In the genomic region with DNA sequence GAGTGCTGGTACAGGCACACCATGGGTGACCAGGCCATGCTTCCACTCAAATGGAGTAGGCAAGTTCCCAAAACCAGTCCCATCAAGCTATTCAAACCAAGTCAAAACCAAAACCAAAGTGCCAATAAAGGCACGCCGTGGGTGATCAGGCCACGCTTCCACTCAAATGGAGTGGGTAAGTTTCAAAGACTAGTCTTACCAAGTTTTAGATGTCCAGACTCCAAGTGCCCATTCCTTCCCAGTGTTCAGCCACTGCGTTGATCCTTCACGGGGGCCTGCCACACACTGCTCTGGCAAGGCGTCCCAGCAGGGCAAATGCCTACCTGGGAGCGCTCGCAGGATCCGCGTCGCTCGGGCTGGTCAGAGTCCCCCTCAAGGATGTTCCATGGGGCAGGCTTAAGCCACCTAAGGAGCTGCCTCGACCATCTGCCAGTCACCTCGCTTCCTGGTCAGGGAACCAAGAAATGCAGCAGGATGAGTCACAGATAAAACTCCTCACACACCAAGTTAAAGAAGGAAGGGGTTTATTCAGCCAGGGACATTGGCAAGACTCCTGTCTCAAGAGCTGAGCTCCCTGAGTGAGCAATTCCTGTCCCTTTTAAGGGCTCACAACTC, we compare ENCODE assay signal across 7 cellular contexts. TPM values are rescaled to one million over a fixed set of nuclear protein-coding genes. Genes with fewer than 3 reads are reported as not detected.
A peak's percentile ranks its signal among the peaks of the same experiment; 100 is the strongest.
DNase-seq lines count a peak whose midpoint lies in the region; FAIRE-seq and TF ChIP-seq lines count a peak whose summit lies in the region.
"Not testable (repeated sequence)": the region's sequence is repeated elsewhere in the genome, so short reads cannot be mapped to it uniquely, and the experiment has no call there.

No MANE protein-coding gene starts in this region.

- H2AFZ ChIP-seq in astrocyte (ENCODE audit: low read depth, low read length), result not testable (repeated sequence)

- peaks cover 13% of the 10 kb centered on the region for H3K9me3 Mint-ChIP-seq in astrocyte (ENCODE audit: unreplicated experiment)

- H3K27ac ChIP-seq in astrocyte (ENCODE audit: low read depth, low read length), result not testable (repeated sequence)

- not testable (repeated sequence) for H4K20me1 ChIP-seq in astrocyte (ENCODE audit: insufficient read depth, low read length)

- not testable (repeated sequence) for H3K27me3 Mint-ChIP-seq in astrocyte (ENCODE audit: low read depth, unreplicated experiment)

- not testable (repeated sequence) for H3K4me3 ChIP-seq in NB4 (ENCODE audit: low read depth, low read length); astrocyte (ENCODE audit: insufficient read depth, low read depth, low read length); epithelial cell of esophagus (ENCODE audit: low read length); foreskin fibroblast (ENCODE audit: low read depth in 1 of 2, low read length in 2 of 2)

- not testable (repeated sequence) for H3K4me2 ChIP-seq in astrocyte (ENCODE audit: low read length)

- H3K4me1 Mint-ChIP-seq in astrocyte (ENCODE audit: low read depth, unreplicated experiment), result not testable (repeated sequence)

- H3K36me3 Mint-ChIP-seq in astrocyte (ENCODE audit: low read depth, unreplicated experiment), result peaks cover 21% of the 10 kb centered on the region

- H3K27ac Mint-ChIP-seq in astrocyte (ENCODE audit: unreplicated experiment), result not testable (repeated sequence)

- H3K9ac ChIP-seq in astrocyte (ENCODE audit: low read length), result not testable (repeated sequence)

- DNase-seq in Daoy (ENCODE audit: low read depth) (peak; percentile 23), HT1080 (ENCODE audit: low read depth) (peak; percentile 58), NB4 (ENCODE audit: low read depth) (peak; percentile 22), astrocyte (ENCODE audit: low read depth) (peak; percentile 35), epithelial cell of esophagus (ENCODE audit: low read depth) (peak; percentile 12), foreskin fibroblast (peak; percentile 10 to 29), non-pigmented ciliary epithelial cell (ENCODE audit: low read depth) (peak; percentile 14)

- TF ChIP-seq POLR2A in NB4 (IDR thresholded peaks at IDR 0.05; ENCODE audit: extremely low read depth, insufficient read length), result not testable (repeated sequence)

- FAIRE-seq in astrocyte (lab: Jason Lieb, UNC), result not testable (repeated sequence)

- not testable (repeated sequence) for H3K36me3 ChIP-seq in astrocyte (ENCODE audit: insufficient read depth, low read length)

- not testable (repeated sequence) for H3K4me3 Mint-ChIP-seq in astrocyte (ENCODE audit: unreplicated experiment)

- not testable (repeated sequence) for H3K27me3 ChIP-seq in astrocyte (ENCODE audit: insufficient read depth, low read length)

- TF ChIP-seq CTCF in NB4 (IDR thresholded peaks at IDR 0.05; ENCODE audit: low read depth, low read length); astrocyte (IDR thresholded peaks at IDR 0.05; ENCODE audit: insufficient read depth, low read depth, low read length); epithelial cell of esophagus (IDR thresholded peaks at IDR 0.05; ENCODE audit: insufficient read depth, low read depth, low read length, missing control alignments); foreskin fibroblast (IDR thresholded peaks at IDR 0.05; ENCODE audit: low read depth, low read length): not testable (repeated sequence)

- H3K9me3 ChIP-seq in astrocyte (ENCODE audit: insufficient read depth, low read depth, low read length), result not testable (repeated sequence)

- not testable (repeated sequence) for H3K79me2 ChIP-seq in astrocyte (ENCODE audit: insufficient read depth, low read length)

- H3K4me1 ChIP-seq in astrocyte (ENCODE audit: insufficient read depth, low read length), result not testable (repeated sequence)

RNA-seq across cellular contexts. Expression of a gene that starts 17.8 kb away (rescaled TPM):
- 8.0 and 9.7 TPM in 2 replicates for total RNA-seq in Daoy (2014; rRNA removed; shearing (Covaris generic))
- 5.0 and 5.3 TPM in 2 replicates for total RNA-seq in HT1080 (2014; rRNA removed; shearing (Covaris generic))
- 3.1 and 4.7 TPM in 2 replicates for polyA plus RNA-seq in HT1080 (2015; cell fraction: cytosol; rRNA removed)
- 10.2 and 11.0 TPM in 2 replicates for polyA plus RNA-seq in HT1080 (2015; cell fraction: nucleus; rRNA removed)
- 11.9 and 12.0 TPM in 2 replicates for total RNA-seq in astrocyte
